ENCODE assay signal across 8 cellular contexts in the genomic region with DNA sequence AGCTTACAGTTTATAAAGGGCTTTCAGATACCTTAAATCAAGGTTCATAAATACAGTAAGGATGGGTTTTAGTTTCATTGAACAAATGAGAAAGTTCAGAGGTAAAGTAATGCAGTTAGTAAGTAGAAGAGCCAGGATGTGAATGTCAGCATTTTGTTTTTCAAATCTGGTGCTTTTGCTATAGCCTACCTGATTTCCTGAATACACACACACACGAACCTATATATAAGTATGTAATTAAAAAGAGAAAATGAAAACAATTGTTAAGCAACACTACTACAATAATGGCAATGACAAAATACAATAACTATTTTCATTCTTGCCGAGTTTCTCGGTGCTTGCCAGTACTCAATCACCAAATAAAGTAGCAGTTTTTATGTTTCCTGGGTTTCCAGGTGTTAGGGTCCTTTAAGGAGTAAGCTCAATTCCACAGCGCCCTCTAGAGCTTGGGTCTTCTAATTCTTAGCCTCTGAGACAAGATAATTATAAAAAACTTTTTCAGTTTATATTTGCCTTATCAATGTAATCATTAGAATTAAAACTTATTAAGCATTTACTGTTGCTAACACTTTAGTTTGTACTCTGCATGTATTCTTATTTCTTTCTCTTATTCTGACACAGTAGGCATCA.
DNase-seq lines count a peak whose midpoint lies in the region; ATAC-seq, FAIRE-seq and TF ChIP-seq lines count a peak whose summit lies in the region.

No MANE protein-coding gene starts in this region.

- no peak overlapping the region for H3K23ac ChIP-seq in H9 (ENCODE audit: insufficient read length, low read depth, low read length)

- no CpG with 5 or more reads among the region's 4 CpGs for WGBS in H9 (ENCODE audit: extremely low coverage, insufficient read length, low lambda C conversion rate)
- WGBS in HepG2 (ENCODE audit: low lambda C conversion rate), result 3% methylated on average over 4 of the region's 4 CpGs

- no peak overlapping the region for H3T11ph ChIP-seq in H9 (ENCODE audit: low read length)

- POLR2A ChIA-PET in HepG2 (lab: Yijun Ruan, JAX), result no interaction called here

- no peaks in the 10 kb centered on the region for H3K4me1 ChIP-seq in H9 (ENCODE audit: insufficient read depth, low read length)
- no peaks in the 10 kb centered on the region for H3K4me1 ChIP-seq in HepG2 (ENCODE audit: insufficient read depth, low read length)

- FAIRE-seq in HepG2 (lab: Jason Lieb, UNC), result no peak

- no peak overlapping the region for H2BK5ac ChIP-seq in H9 (ENCODE audit: insufficient read length, low read length)

- H4K8ac ChIP-seq in H9 (replicated peaks; ENCODE audit: insufficient read length, low read depth, low read length), result no peak overlapping the region

- intact Hi-C loops in activated naive CD4-positive, alpha-beta T cell treated with anti-CD3 and anti-CD28 coated beads for 36 hours (cut with micrococcal nuclease), result loop anchor here (1.0 to 2.0 kb wide), 4 partner anchors 44 to 579 kb away; no protein-coding TSS in a partner anchor
- intact Hi-C loops in HepG2 (cut with micrococcal nuclease; ENCODE audit: unreplicated experiment) (loop anchor here (2.0 kb wide), 1 partner anchor 287 kb away; no protein-coding TSS in a partner anchor), posterior cingulate gyrus (cut with DNase I) (no loop called here)

- H2BK20ac ChIP-seq in H9 (ENCODE audit: low read depth, low read length, poor library complexity, severe bottlenecking), result no peak overlapping the region

- H3K36me3 ChIP-seq in HepG2 (replicated peaks in 1 of 2; ENCODE audit: control insufficient read depth in 1 of 2, insufficient read depth in 2 of 2, low read length in 2 of 2), result no peaks in the 10 kb centered on the region

- H4K91ac ChIP-seq in H9 (ENCODE audit: insufficient read length, low read depth, low read length), result no peak overlapping the region

- H3K4me3 Mint-ChIP-seq in H9, result no peak overlapping the region
- H3K4me3 Mint-ChIP-seq in activated naive CD4-positive, alpha-beta T cell treated with anti-CD3 and anti-CD28 coated beads for 36 hours, result no peak overlapping the region

- no peak overlapping the region for H3K4me3 ChIP-seq in HepG2 (replicated peaks in 1 of 3; ENCODE audit: insufficient read depth in 1 of 3, low read depth in 2 of 3, low read length in 3 of 3)

- no peaks in the 10 kb centered on the region for H3K36me3 Mint-ChIP-seq in H9 (ENCODE audit: insufficient read depth in 1 of 3, low read depth in 3 of 3)
- H3K36me3 Mint-ChIP-seq in activated naive CD4-positive, alpha-beta T cell treated with anti-CD3 and anti-CD28 coated beads for 36 hours (ENCODE audit: low read depth), result no peaks in the 10 kb centered on the region

- no peaks in the 10 kb centered on the region for H3K4me1 Mint-ChIP-seq in H9
- H3K4me1 Mint-ChIP-seq in activated naive CD4-positive, alpha-beta T cell treated with anti-CD3 and anti-CD28 coated beads for 36 hours (ENCODE audit: low read depth), result peaks cover 13% of the 10 kb centered on the region

- no peaks in the 10 kb centered on the region for H3K79me1 ChIP-seq in H9 (ENCODE audit: insufficient read depth, low read depth, low read length, poor library complexity, severe bottlenecking)

- H2AK5ac ChIP-seq in H9 (ENCODE audit: insufficient read length, low read length), result no peak overlapping the region

- H4K20me1 ChIP-seq in H9 (ENCODE audit: control insufficient read depth, insufficient read depth, insufficient read length) (no peaks in the 10 kb centered on the region), HepG2 (ENCODE audit: insufficient read depth, low read length) (no peaks in the 10 kb centered on the region)

- H3K27me3 Mint-ChIP-seq in H9 (ENCODE audit: low read depth), result no peaks in the 10 kb centered on the region
- no peaks in the 10 kb centered on the region for H3K27me3 Mint-ChIP-seq in activated naive CD4-positive, alpha-beta T cell treated with anti-CD3 and anti-CD28 coated beads for 36 hours (ENCODE audit: low read depth)

- no peak overlapping the region for H2BK15ac ChIP-seq in H9 (ENCODE audit: low read depth, low read length)

- no TSS peak for BruUV-seq in HepG2 (replicated peaks; lab: Mats Ljungman, UMichigan)

- no peaks in the 10 kb centered on the region for H3K23me2 ChIP-seq in H9 (ENCODE audit: insufficient read length, low read depth, low read length, poor library complexity, severe bottlenecking)

- H3K27ac ChIP-seq in H9 (ENCODE audit: insufficient read length, low read depth, low read length), result no peak overlapping the region
- H3K27ac ChIP-seq in HepG2 (ENCODE audit: extremely low read length, insufficient read depth, low read length), result no peak overlapping the region

- no peak overlapping the region for H3K4ac ChIP-seq in H9 (ENCODE audit: low read depth, low read length)

- no peak overlapping the region for H2BK120ac ChIP-seq in H9 (ENCODE audit: low read depth, low read length, poor library complexity, severe bottlenecking)

- no peak overlapping the region for H3K27ac Mint-ChIP-seq in H9
- no peak overlapping the region for H3K27ac Mint-ChIP-seq in activated naive CD4-positive, alpha-beta T cell treated with anti-CD3 and anti-CD28 coated beads for 36 hours

- no peak overlapping the region for H4K5ac ChIP-seq in H9 (ENCODE audit: insufficient read length, low read depth, low read length)

- TF ChIP-seq RAD21 in HepG2 (CRISPR knock-in tag; IDR thresholded peaks at IDR 0.05), result no peak

- TF ChIP-seq POLR2A in HepG2 (IDR thresholded peaks at IDR 0.05; ENCODE audit: insufficient read depth in 1 of 2, low read depth in 2 of 2, low read length in 2 of 2), result no peak

- H2AFZ ChIP-seq in H9 (ENCODE audit: low read length), result no peak overlapping the region
- H2AFZ ChIP-seq in HepG2 (ENCODE audit: low read length), result no peak overlapping the region

- H3K27me3 ChIP-seq in H9 (ENCODE audit: insufficient read depth, low read length), result no peaks in the 10 kb centered on the region
- H3K27me3 ChIP-seq in HepG2 (ENCODE audit: control insufficient read depth in 1 of 2, insufficient read depth in 2 of 2, low read length in 2 of 2), result no peaks in the 10 kb centered on the region

- DNase-seq in NCI-H2171 treated with DMSO at 0.1 percent for 48 hours (lab: John Stamatoyannopoulos, UW) (peak; percentile 29), NCI-H2171 (lab: John Stamatoyannopoulos, UW) (no peak), H9 (peak; percentile 36), NCI-H2081 (lab: John Stamatoyannopoulos, UW) (peak; percentile 67 to 71), HepG2 (ENCODE audit: low spot score) (peak; percentile 5), posterior cingulate gyrus (no peak), NOMO-1 (lab: John Stamatoyannopoulos, UW; ENCODE audit: unreplicated experiment in 2 of 2) (no peak)
- DNase-seq in activated naive CD4-positive, alpha-beta T cell treated with anti-CD3 and anti-CD28 coated beads for 36 hours, result peak; percentile 68

- CTCF ChIA-PET in activated naive CD4-positive, alpha-beta T cell treated with anti-CD3 and anti-CD28 coated beads for 36 hours (lab: Charles Lee), result interaction anchor here (0.5 to 2.1 kb wide), 16 partner anchors 8 to 581 kb away, joined by 3 to 12 read pairs (median 3); no protein-coding TSS in a partner anchor
- CTCF ChIA-PET in HepG2 (lab: Yijun Ruan, JAX; ENCODE audit: low intra/inter-chr PET ratio, low total read pairs), result interaction anchor here (1.5 kb wide), 1 partner anchor 287 kb away, joined by 3 read pairs; no protein-coding TSS in a partner anchor

- TF ChIP-seq EP300 in HepG2 (IDR thresholded peaks at IDR 0.05; ENCODE audit: low read depth in 2 of 2, low read length in 2 of 2) (no peak), HepG2 (CRISPR knock-in tag; IDR thresholded peaks at IDR 0.05; ENCODE audit: borderline replicate concordance) (no peak)

- H3K79me2 ChIP-seq in H9 (ENCODE audit: insufficient read depth, low read length) (no peaks in the 10 kb centered on the region), HepG2 (ENCODE audit: insufficient read depth, low read length) (no peaks in the 10 kb centered on the region)

- no peak overlapping the region for H3K9ac ChIP-seq in H9 (ENCODE audit: extremely low read depth, insufficient read length, low read length)
- H3K9ac ChIP-seq in HepG2 (ENCODE audit: insufficient read depth, low read depth, low read length), result no peak overlapping the region

- TF ChIP-seq CTCF in H9 (conservative IDR thresholded peaks at IDR 0.05) (peak; percentile 91), HepG2 (CRISPR knock-in tag; IDR thresholded peaks at IDR 0.05) (0 out of 2 replicates have a peak, but pooled peaks have one; percentile 24)

- ATAC-seq in HepG2, result peak; percentile 40; the same call in 1 of the 3 replicates

- H3K9me3 ChIP-seq in H9 (ENCODE audit: control insufficient read depth, low read depth, low read length), result no peaks in the 10 kb centered on the region
- H3K9me3 ChIP-seq in HepG2 (ENCODE audit: low read length), result no peaks in the 10 kb centered on the region

- no peak overlapping the region for H3K14ac ChIP-seq in H9 (ENCODE audit: insufficient read depth, low read length)

- in situ Hi-C loops in HepG2 (cut with HindIII; ENCODE audit: extremely low pct_ligation_motif_present, low pct_unique_long_range_greater_than_20kb), result no loop called here

- H3K18ac ChIP-seq in H9 (ENCODE audit: insufficient read length, low read depth, low read length), result no peak overlapping the region

- no peak overlapping the region for H3K56ac ChIP-seq in H9 (ENCODE audit: insufficient read length, low read depth, low read length)

- peaks cover 0 to 2% of the 10 kb centered on the region in 2 experiments; a peak in 3 of 5 replicates for H3K9me3 Mint-ChIP-seq in H9
- H3K9me3 Mint-ChIP-seq in activated naive CD4-positive, alpha-beta T cell treated with anti-CD3 and anti-CD28 coated beads for 36 hours, result peaks cover 2% of the 10 kb centered on the region

- H3K4me2 ChIP-seq in H9 (ENCODE audit: insufficient read depth, insufficient read length, low read length) (no peak overlapping the region), HepG2 (ENCODE audit: low read depth, low read length) (no peak overlapping the region)

- no peak overlapping the region for H2BK12ac ChIP-seq in H9 (ENCODE audit: insufficient read length, low read depth, low read length)

TF ChIP-seq in HepG2, 621 proteins besides CTCF, POLR2A, EP300 and RAD21 (continues in another document):
- no peak for TF ChIP-seq TBL1XR1 (IDR thresholded peaks at IDR 0.05; ENCODE audit: borderline replicate concordance, low read length, partially characterized antibody)

Comparison
In these comparisons a context has a peak if more than half of its experiments do, and no peak if none do; other contexts are left out.
1. DNase-seq: peak in NCI-H2171 treated with DMSO at 0.1 percent for 48 hours (single experiment), H9 (single experiment), NCI-H2081 (2 of 2), activated naive CD4-positive, alpha-beta T cell treated with anti-CD3 and anti-CD28 coated beads for 36 hours (single experiment) and HepG2 (single experiment); none in NCI-H2171 (single experiment), posterior cingulate gyrus (0 of 10) and NOMO-1 (0 of 2).